In genomic region chr2:157572725-157573124, GRCh38 we compare ENCODE assay signal across 1 cellular context.
TF ChIP-seq lines count a peak whose summit lies in the region.

No MANE protein-coding gene starts in this region.

TF ChIP-seq in SK-N-SH, 30 proteins besides CTCF, POLR2A, EP300 and RAD21 (continued from another document):
- TF ChIP-seq REST (IDR thresholded peaks at IDR 0.05; ENCODE audit: low read depth, low read length): no peak
- no peak for TF ChIP-seq POLR2AphosphoS5 (IDR thresholded peaks at IDR 0.05; ENCODE audit: low read depth, low read length)
- TF ChIP-seq MAX (IDR thresholded peaks at IDR 0.05; ENCODE audit: low read depth): no peak
- no peak for TF ChIP-seq GATA2 (CRISPR knock-in tag; IDR thresholded peaks at IDR 0.05)
- no peak for TF ChIP-seq EZH2phosphoT487 (IDR thresholded peaks at IDR 0.05; ENCODE audit: borderline replicate concordance, low read depth)
- no peak for TF ChIP-seq MEF2A (IDR thresholded peaks at IDR 0.05; ENCODE audit: borderline replicate concordance, low read depth)
- no peak for TF ChIP-seq ELF1 (IDR thresholded peaks at IDR 0.05)
- no peak for TF ChIP-seq FOXJ3 (CRISPR knock-in tag; IDR thresholded peaks at IDR 0.05)
- TF ChIP-seq YY1 (IDR thresholded peaks at IDR 0.05; ENCODE audit: low read depth): no peak
- TF ChIP-seq USF2 (IDR thresholded peaks at IDR 0.05; ENCODE audit: borderline replicate concordance, low read depth, low read length): no peak
- TF ChIP-seq TCF12 (IDR thresholded peaks at IDR 0.05): no peak
TF ChIP-seq in SK-N-SH: peak in this region for 0.
